In genomic region chr4:103498161-103499070, GRCh38 we compare ENCODE assay signal across 9 cellular contexts.
DNase-seq lines count a peak whose midpoint lies in the region; ATAC-seq and TF ChIP-seq lines count a peak whose summit lies in the region.
"Had no signal": no experiment of that assay in that cellular context is flagged by ENCODE, and none has a peak within 500 bp of the region (broad histone marks: within the 10 kb centered on the region; RNA-seq: fewer than 3 reads in every experiment).

No MANE protein-coding gene starts in this region.

- no peaks in the 10 kb centered on the region for H3K9me3 Mint-ChIP-seq in CD8-positive, alpha-beta T cell

- H3K27ac ChIP-seq in CD8-positive, alpha-beta T cell (ENCODE audit: low read depth, low read length): no peak overlapping the region
- H3K27ac ChIP-seq in MM.1S (ENCODE audit: low read length) (no peak overlapping the region), adrenal gland (no peak overlapping the region)

- CTCF ChIA-PET in CD8-positive, alpha-beta T cell (lab: Charles Lee): no interaction called here

- no peak overlapping the region for H2AFZ ChIP-seq in MM.1S (ENCODE audit: low read length)

- no peaks in the 10 kb centered on the region for H3K79me2 ChIP-seq in MM.1S (ENCODE audit: low read length)

- H3F3A ChIP-seq in MM.1S (ENCODE audit: insufficient read depth, low read length): no peaks in the 10 kb centered on the region

- H4K20me1 ChIP-seq in MM.1S (ENCODE audit: insufficient read depth, low read length): no peaks in the 10 kb centered on the region

- no peak overlapping the region for H3K27ac Mint-ChIP-seq in CD8-positive, alpha-beta T cell
- H3K27ac Mint-ChIP-seq: T-cell had no signal

- no peaks in the 10 kb centered on the region for H3K9me3 ChIP-seq in CD8-positive, alpha-beta T cell (ENCODE audit: low read length)
- no peaks in the 10 kb centered on the region for H3K9me3 ChIP-seq in MM.1S (replicated peaks; ENCODE audit: insufficient read depth, low read length)
- no peaks in the 10 kb centered on the region for H3K9me3 ChIP-seq in adrenal gland (replicated peaks in 1 of 3)

- POLR2A ChIA-PET in CD8-positive, alpha-beta T cell (lab: Charles Lee): no interaction called here

- no peak overlapping the region for H3K9ac ChIP-seq in MM.1S (ENCODE audit: low read length)

- intact Hi-C loops in CD8-positive, alpha-beta T cell (cut with DNase I, micrococcal nuclease): no loop called here
- intact Hi-C loops in adrenal gland (cut with DNase I): no loop called here

- ATAC-seq in GM19372 (IDR thresholded peaks at IDR 0.05; ENCODE audit: low read depth, unreplicated experiment): peak; percentile 77
- ATAC-seq in HG03103 (IDR thresholded peaks at IDR 0.05; ENCODE audit: low read depth, unreplicated experiment): peak; percentile 77
- no peak for ATAC-seq in CD8-positive, alpha-beta T cell

- in situ Hi-C loops in ACHN (cut with HindIII; ENCODE audit: low pct_ligation_motif_present, low pct_unique_long_range_greater_than_20kb, low sequenced_read_pairs): no loop called here
- in situ Hi-C loops in astrocyte of the cerebellum (cut with HindIII; ENCODE audit: low sequenced_read_pairs): no loop called here

- H3K4me1 ChIP-seq in CD8-positive, alpha-beta T cell (ENCODE audit: insufficient read depth, low read length): no peaks in the 10 kb centered on the region
- H3K4me1 ChIP-seq in MM.1S (ENCODE audit: low read length) (no peaks in the 10 kb centered on the region), adrenal gland (replicated peaks in 1 of 2) (no peaks in the 10 kb centered on the region)

- WGBS in adrenal gland, 4 donors: 59 to 65% (median 64%) methylated on average over 8 of the region's 8 CpGs

- DNase-seq in ACHN (peak; percentile 16), astrocyte of the cerebellum (ENCODE audit: low read depth) (peak; percentile 1), MM.1S (no peak), adrenal gland (no peak), NCI-H1105 (lab: John Stamatoyannopoulos, UW) (no peak)
- DNase-seq in CD8-positive, alpha-beta T cell: no peak
- DNase-seq: T-cell had no signal

- no peaks in the 10 kb centered on the region for H3K27me3 ChIP-seq in CD8-positive, alpha-beta T cell (ENCODE audit: insufficient read depth, low read length)
- H3K27me3 ChIP-seq in MM.1S (replicated peaks; ENCODE audit: insufficient read depth, low read length): no peaks in the 10 kb centered on the region
- H3K27me3 ChIP-seq in adrenal gland: no peaks in the 10 kb centered on the region

- no peaks in the 10 kb centered on the region for H3K27me3 Mint-ChIP-seq in CD8-positive, alpha-beta T cell (ENCODE audit: low read depth)
- H3K27me3 Mint-ChIP-seq: T-cell had no signal

- H3K4me1 Mint-ChIP-seq in CD8-positive, alpha-beta T cell (ENCODE audit: low read depth): no peaks in the 10 kb centered on the region
- H3K4me1 Mint-ChIP-seq: T-cell had no signal

- no peaks in the 10 kb centered on the region for H3K36me3 Mint-ChIP-seq in CD8-positive, alpha-beta T cell
- H3K36me3 Mint-ChIP-seq: T-cell had no signal

- H3K4me3 Mint-ChIP-seq in CD8-positive, alpha-beta T cell: no peak overlapping the region
- H3K4me3 Mint-ChIP-seq: T-cell had no signal

- TF ChIP-seq POLR2A in adrenal gland (IDR thresholded peaks at IDR 0.05): no peak

- H3K9me2 ChIP-seq in MM.1S (replicated peaks; ENCODE audit: insufficient read depth, low read length): no peaks in the 10 kb centered on the region

- H3K4me3 ChIP-seq in astrocyte of the cerebellum (ENCODE audit: low read depth, low read length) (no peak overlapping the region), MM.1S (ENCODE audit: low read length) (no peak overlapping the region), adrenal gland (no peak overlapping the region)
- no peak overlapping the region for H3K4me3 ChIP-seq in CD8-positive, alpha-beta T cell (ENCODE audit: low read depth, low read length)

- H3K4me2 ChIP-seq in MM.1S (ENCODE audit: low read depth, low read length): no peak overlapping the region

- no peaks in the 10 kb centered on the region for H3K36me3 ChIP-seq in CD8-positive, alpha-beta T cell (ENCODE audit: insufficient read depth, low read length)
- H3K36me3 ChIP-seq in MM.1S (replicated peaks; ENCODE audit: insufficient read depth, low read length) (no peaks in the 10 kb centered on the region), adrenal gland (replicated peaks in 1 of 2) (no peaks in the 10 kb centered on the region)

- TF ChIP-seq CTCF in astrocyte of the cerebellum (IDR thresholded peaks at IDR 0.05; ENCODE audit: low read depth, low read length, missing control alignments) (no peak), MM.1S (IDR thresholded peaks at IDR 0.05; ENCODE audit: low read length) (no peak), adrenal gland (IDR thresholded peaks at IDR 0.05) (no peak)
- TF ChIP-seq CTCF in CD8-positive, alpha-beta T cell (IDR thresholded peaks at IDR 0.05): no peak

Comparison
In these comparisons a context has a peak if more than half of its experiments do, and no peak if none do; other contexts are left out.
1. DNase-seq: peak in ACHN (single experiment) and astrocyte of the cerebellum (single experiment); none in CD8-positive, alpha-beta T cell (0 of 7), MM.1S (single experiment), adrenal gland (0 of 7) and NCI-H1105 (single experiment).